Comparison of ENCODE assay signal across 1 cellular context in the genomic region with DNA sequence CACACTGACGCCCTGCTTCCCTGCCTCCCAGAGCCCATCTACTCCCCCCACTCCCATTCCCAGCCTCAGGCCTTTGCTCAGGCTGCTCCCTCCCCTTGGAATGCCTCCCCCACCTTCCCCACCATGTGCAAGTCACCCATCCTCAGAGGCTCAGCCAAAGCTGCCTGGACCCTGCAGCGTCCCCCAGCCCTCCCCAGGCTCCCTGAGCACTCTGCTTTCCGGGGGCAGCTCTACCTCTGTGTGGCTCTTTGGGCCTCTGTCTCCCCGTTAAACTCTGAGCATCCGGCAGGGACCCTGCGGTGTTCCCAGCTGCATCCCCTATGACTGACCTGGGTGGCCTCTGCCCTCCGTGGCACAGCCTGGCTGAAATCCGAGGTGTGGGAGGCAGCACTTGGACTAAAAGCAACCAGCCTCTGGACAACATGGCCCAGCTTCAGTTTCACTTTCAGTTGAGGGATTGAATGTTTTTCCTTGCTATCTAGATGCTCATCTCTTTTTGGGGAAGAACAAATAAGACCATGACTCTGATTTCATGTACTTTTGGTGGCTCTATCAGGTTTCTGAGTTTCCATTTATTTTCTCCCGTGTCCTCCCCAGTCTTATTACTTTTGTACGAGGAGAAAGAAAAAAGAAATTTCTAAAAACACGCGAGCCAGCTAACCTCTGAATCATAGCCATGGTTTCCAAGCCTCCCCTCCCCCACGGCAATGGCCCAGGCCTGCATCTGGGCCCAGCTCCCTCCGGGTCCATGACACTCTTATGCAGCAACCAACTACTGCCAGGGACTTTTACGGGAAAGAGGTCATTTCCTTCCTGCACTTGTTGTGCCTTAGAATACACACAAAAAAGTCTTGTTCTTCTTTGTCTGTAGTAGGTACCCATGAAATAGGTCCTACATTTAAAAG.
A peak's percentile ranks its signal among the peaks of the same experiment; 100 is the strongest.
TF ChIP-seq lines count a peak whose summit lies in the region.

No MANE protein-coding gene starts in this region.

TF ChIP-seq in HepG2, 621 proteins besides CTCF, POLR2A, EP300 and RAD21 (continued from another document):
- TF ChIP-seq, protein P1, sequence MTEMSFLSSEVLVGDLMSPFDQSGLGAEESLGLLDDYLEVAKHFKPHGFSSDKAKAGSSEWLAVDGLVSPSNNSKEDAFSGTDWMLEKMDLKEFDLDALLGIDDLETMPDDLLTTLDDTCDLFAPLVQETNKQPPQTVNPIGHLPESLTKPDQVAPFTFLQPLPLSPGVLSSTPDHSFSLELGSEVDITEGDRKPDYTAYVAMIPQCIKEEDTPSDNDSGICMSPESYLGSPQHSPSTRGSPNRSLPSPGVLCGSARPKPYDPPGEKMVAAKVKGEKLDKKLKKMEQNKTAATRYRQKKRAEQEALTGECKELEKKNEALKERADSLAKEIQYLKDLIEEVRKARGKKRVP (CRISPR knock-in tag; IDR thresholded peaks at IDR 0.05): no peak
- no peak for TF ChIP-seq ZNF354B (CRISPR knock-in tag; IDR thresholded peaks at IDR 0.05)
- TF ChIP-seq, protein P2, sequence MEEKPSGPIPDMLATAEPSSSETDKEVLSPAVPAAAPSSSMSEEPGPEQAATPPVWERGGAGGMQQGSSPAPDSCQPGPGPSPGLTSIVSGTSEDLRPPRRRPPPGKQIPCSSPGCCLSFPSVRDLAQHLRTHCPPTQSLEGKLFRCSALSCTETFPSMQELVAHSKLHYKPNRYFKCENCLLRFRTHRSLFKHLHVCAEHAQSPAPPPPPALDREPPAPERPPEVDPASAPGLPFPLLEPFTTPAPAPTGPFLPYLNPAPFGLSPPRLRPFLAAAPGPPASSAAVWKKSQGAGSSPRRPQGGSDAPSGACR (CRISPR knock-in tag; IDR thresholded peaks at IDR 0.05): no peak; the same call in 1 of the 2 replicates
- peak; percentile 60 for TF ChIP-seq SAP130 (CRISPR knock-in tag; IDR thresholded peaks at IDR 0.05; ENCODE audit: low read depth)
- TF ChIP-seq KDM6A (CRISPR knock-in tag; IDR thresholded peaks at IDR 0.05; ENCODE audit: low read depth): no peak
- TF ChIP-seq REL (CRISPR knock-in tag; conservative IDR thresholded peaks at IDR 0.05): no peak
- TF ChIP-seq ZNF816 (CRISPR knock-in tag; IDR thresholded peaks at IDR 0.05; ENCODE audit: borderline replicate concordance): no peak
- TF ChIP-seq, protein P3, sequence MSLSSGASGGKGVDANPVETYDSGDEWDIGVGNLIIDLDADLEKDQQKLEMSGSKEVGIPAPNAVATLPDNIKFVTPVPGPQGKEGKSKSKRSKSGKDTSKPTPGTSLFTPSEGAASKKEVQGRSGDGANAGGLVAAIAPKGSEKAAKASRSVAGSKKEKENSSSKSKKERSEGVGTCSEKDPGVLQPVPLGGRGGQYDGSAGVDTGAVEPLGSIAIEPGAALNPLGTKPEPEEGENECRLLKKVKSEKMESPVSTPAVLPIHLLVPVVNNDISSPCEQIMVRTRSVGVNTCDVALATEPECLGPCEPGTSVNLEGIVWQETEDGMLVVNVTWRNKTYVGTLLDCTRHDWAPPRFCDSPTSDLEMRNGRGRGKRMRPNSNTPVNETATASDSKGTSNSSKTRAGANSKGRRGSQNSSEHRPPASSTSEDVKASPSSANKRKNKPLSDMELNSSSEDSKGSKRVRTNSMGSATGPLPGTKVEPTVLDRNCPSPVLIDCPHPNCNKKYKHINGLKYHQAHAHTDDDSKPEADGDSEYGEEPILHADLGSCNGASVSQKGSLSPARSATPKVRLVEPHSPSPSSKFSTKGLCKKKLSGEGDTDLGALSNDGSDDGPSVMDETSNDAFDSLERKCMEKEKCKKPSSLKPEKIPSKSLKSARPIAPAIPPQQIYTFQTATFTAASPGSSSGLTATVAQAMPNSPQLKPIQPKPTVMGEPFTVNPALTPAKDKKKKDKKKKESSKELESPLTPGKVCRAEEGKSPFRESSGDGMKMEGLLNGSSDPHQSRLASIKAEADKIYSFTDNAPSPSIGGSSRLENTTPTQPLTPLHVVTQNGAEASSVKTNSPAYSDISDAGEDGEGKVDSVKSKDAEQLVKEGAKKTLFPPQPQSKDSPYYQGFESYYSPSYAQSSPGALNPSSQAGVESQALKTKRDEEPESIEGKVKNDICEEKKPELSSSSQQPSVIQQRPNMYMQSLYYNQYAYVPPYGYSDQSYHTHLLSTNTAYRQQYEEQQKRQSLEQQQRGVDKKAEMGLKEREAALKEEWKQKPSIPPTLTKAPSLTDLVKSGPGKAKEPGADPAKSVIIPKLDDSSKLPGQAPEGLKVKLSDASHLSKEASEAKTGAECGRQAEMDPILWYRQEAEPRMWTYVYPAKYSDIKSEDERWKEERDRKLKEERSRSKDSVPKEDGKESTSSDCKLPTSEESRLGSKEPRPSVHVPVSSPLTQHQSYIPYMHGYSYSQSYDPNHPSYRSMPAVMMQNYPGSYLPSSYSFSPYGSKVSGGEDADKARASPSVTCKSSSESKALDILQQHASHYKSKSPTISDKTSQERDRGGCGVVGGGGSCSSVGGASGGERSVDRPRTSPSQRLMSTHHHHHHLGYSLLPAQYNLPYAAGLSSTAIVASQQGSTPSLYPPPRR (CRISPR knock-in tag; IDR thresholded peaks at IDR 0.05; ENCODE audit: borderline replicate concordance): no peak; the same call in 1 of the 2 replicates
- no peak for TF ChIP-seq KLF15 (CRISPR knock-in tag; IDR thresholded peaks at IDR 0.05; ENCODE audit: borderline replicate concordance)
- no peak for TF ChIP-seq GTF3A (CRISPR knock-in tag; conservative IDR thresholded peaks at IDR 0.05)
- no peak for TF ChIP-seq NAIF1 (CRISPR knock-in tag; IDR thresholded peaks at IDR 0.05; ENCODE audit: borderline replicate concordance)
- 0 out of 2 replicates have a peak, but pooled peaks have one; percentile 53 for TF ChIP-seq ZNF563 (CRISPR knock-in tag; IDR thresholded peaks at IDR 0.05)
- 0 out of 2 replicates have a peak, but pooled peaks have one; percentile 43 for TF ChIP-seq ZBTB20 (CRISPR knock-in tag; IDR thresholded peaks at IDR 0.05; ENCODE audit: borderline replicate concordance, low read depth)
- no peak for TF ChIP-seq SCMH1 (CRISPR knock-in tag; IDR thresholded peaks at IDR 0.05; ENCODE audit: borderline replicate concordance)
- no peak for TF ChIP-seq ZNF550 (CRISPR knock-in tag; IDR thresholded peaks at IDR 0.05; ENCODE audit: borderline replicate concordance)
- TF ChIP-seq, protein P4, sequence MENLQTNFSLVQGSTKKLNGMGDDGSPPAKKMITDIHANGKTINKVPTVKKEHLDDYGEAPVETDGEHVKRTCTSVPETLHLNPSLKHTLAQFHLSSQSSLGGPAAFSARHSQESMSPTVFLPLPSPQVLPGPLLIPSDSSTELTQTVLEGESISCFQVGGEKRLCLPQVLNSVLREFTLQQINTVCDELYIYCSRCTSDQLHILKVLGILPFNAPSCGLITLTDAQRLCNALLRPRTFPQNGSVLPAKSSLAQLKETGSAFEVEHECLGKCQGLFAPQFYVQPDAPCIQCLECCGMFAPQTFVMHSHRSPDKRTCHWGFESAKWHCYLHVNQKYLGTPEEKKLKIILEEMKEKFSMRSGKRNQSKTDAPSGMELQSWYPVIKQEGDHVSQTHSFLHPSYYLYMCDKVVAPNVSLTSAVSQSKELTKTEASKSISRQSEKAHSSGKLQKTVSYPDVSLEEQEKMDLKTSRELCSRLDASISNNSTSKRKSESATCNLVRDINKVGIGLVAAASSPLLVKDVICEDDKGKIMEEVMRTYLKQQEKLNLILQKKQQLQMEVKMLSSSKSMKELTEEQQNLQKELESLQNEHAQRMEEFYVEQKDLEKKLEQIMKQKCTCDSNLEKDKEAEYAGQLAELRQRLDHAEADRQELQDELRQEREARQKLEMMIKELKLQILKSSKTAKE (CRISPR knock-in tag; IDR thresholded peaks at IDR 0.05; ENCODE audit: borderline replicate concordance): no peak
- TF ChIP-seq, protein P5, sequence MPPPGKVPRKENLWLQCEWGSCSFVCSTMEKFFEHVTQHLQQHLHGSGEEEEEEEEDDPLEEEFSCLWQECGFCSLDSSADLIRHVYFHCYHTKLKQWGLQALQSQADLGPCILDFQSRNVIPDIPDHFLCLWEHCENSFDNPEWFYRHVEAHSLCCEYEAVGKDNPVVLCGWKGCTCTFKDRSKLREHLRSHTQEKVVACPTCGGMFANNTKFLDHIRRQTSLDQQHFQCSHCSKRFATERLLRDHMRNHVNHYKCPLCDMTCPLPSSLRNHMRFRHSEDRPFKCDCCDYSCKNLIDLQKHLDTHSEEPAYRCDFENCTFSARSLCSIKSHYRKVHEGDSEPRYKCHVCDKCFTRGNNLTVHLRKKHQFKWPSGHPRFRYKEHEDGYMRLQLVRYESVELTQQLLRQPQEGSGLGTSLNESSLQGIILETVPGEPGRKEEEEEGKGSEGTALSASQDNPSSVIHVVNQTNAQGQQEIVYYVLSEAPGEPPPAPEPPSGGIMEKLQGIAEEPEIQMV (CRISPR knock-in tag; IDR thresholded peaks at IDR 0.05; ENCODE audit: low read depth): no peak
- no peak for TF ChIP-seq ZNF207 (IDR thresholded peaks at IDR 0.05; ENCODE audit: borderline replicate concordance)
- TF ChIP-seq, protein P6, sequence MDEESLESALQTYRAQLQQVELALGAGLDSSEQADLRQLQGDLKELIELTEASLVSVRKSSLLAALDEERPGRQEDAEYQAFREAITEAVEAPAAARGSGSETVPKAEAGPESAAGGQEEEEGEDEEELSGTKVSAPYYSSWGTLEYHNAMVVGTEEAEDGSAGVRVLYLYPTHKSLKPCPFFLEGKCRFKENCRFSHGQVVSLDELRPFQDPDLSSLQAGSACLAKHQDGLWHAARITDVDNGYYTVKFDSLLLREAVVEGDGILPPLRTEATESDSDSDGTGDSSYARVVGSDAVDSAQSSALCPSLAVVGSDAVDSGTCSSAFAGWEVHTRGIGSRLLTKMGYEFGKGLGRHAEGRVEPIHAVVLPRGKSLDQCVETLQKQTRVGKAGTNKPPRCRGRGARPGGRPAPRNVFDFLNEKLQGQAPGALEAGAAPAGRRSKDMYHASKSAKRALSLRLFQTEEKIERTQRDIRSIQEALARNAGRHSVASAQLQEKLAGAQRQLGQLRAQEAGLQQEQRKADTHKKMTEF (CRISPR knock-in tag; IDR thresholded peaks at IDR 0.05): no peak
- TF ChIP-seq, protein P7, sequence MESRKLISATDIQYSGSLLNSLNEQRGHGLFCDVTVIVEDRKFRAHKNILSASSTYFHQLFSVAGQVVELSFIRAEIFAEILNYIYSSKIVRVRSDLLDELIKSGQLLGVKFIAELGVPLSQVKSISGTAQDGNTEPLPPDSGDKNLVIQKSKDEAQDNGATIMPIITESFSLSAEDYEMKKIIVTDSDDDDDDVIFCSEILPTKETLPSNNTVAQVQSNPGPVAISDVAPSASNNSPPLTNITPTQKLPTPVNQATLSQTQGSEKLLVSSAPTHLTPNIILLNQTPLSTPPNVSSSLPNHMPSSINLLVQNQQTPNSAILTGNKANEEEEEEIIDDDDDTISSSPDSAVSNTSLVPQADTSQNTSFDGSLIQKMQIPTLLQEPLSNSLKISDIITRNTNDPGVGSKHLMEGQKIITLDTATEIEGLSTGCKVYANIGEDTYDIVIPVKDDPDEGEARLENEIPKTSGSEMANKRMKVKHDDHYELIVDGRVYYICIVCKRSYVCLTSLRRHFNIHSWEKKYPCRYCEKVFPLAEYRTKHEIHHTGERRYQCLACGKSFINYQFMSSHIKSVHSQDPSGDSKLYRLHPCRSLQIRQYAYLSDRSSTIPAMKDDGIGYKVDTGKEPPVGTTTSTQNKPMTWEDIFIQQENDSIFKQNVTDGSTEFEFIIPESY (CRISPR knock-in tag; IDR thresholded peaks at IDR 0.05): no peak
- no peak for TF ChIP-seq MLLT10 (CRISPR knock-in tag; IDR thresholded peaks at IDR 0.05)
- TF ChIP-seq HOXA3 (CRISPR knock-in tag; IDR thresholded peaks at IDR 0.05): no peak
- no peak for TF ChIP-seq ZNF263 (CRISPR knock-in tag; IDR thresholded peaks at IDR 0.05)
- TF ChIP-seq ZNF343 (CRISPR knock-in tag; IDR thresholded peaks at IDR 0.05): no peak
- no peak for TF ChIP-seq IRX3 (CRISPR knock-in tag; IDR thresholded peaks at IDR 0.05; ENCODE audit: borderline replicate concordance, low read depth)
- no peak; the same call in 1 of the 2 replicates for TF ChIP-seq ZKSCAN8 (CRISPR knock-in tag; IDR thresholded peaks at IDR 0.05; ENCODE audit: borderline replicate concordance)
- TF ChIP-seq RFX5 (IDR thresholded peaks at IDR 0.05; ENCODE audit: low read depth, low read length): no peak
- no peak for TF ChIP-seq YEATS4 (CRISPR knock-in tag; IDR thresholded peaks at IDR 0.05; ENCODE audit: borderline replicate concordance)
TF ChIP-seq in HepG2: peak in this region for 59.
